ENCODE assay signal across 9 cellular contexts in the genomic region with DNA sequence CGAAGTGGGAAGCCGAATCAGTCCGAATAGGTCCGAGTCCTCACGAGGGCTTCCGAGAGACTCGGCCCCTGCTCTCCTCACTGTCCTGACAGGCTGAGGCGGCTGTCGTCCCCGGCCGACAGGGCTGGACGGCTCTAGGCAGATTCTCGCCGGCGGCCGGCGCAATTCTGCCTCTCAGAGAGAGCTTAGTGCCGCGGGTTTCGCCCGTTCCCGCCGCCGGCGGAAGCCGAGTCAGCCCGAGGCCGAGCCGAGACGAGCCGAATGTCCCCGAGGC. TPM values are rescaled to one million over a fixed set of nuclear protein-coding genes. Genes with fewer than 3 reads are reported as not detected.
DNase-seq lines count a peak whose midpoint lies in the region; ATAC-seq and TF ChIP-seq lines count a peak whose summit lies in the region.
"Had no signal": no experiment of that assay in that cellular context is flagged by ENCODE, and none has a peak within 500 bp of the region (broad histone marks: within the 10 kb centered on the region; RNA-seq: fewer than 3 reads in every experiment).

No MANE protein-coding gene starts in this region.

- peak overlapping the region; percentile 98 for H3K27ac Mint-ChIP-seq in dendritic cell treated with granulocyte-macrophage colony-stimulating factor and Interleukin-4, amounts not matched to agents 40 ng/mL and 50 ng/mL, for 4 days
- peak overlapping the region; percentile 90 to 95 for H3K27ac Mint-ChIP-seq in natural killer cell

- DNase-seq in AG10803 (ENCODE audit: low read depth), result no peak
- no peak for DNase-seq in LNCaP clone FGC (ENCODE audit: low read depth)
- DNase-seq in natural killer cell, result no peak
- DNase-seq in HuH-7.5 (ENCODE audit: low spot score), result no peak
- DNase-seq in NCI-H1694 treated with DMSO at 0.1 percent for 48 hours (lab: John Stamatoyannopoulos, UW), result no peak

- peaks cover 36% of the 10 kb centered on the region for H3K36me3 Mint-ChIP-seq in dendritic cell treated with granulocyte-macrophage colony-stimulating factor and Interleukin-4, amounts not matched to agents 40 ng/mL and 50 ng/mL, for 4 days (ENCODE audit: low read depth)
- H3K36me3 Mint-ChIP-seq in natural killer cell, result no peaks in the 10 kb centered on the region

- no peak for ATAC-seq in natural killer cell
- no peak for ATAC-seq in HG02970 (IDR thresholded peaks at IDR 0.05; ENCODE audit: low FRiP score, unreplicated experiment)
- no peak for ATAC-seq in GM21737 (IDR thresholded peaks at IDR 0.05; ENCODE audit: unreplicated experiment)

- H3K4me3 Mint-ChIP-seq in dendritic cell treated with granulocyte-macrophage colony-stimulating factor and Interleukin-4, amounts not matched to agents 40 ng/mL and 50 ng/mL, for 4 days, result peak overlapping the region; percentile 76
- H3K4me3 Mint-ChIP-seq in natural killer cell, result peak overlapping the region; percentile 88

- no peaks in the 10 kb centered on the region for H3K9me3 Mint-ChIP-seq in dendritic cell treated with granulocyte-macrophage colony-stimulating factor and Interleukin-4, amounts not matched to agents 40 ng/mL and 50 ng/mL, for 4 days
- no peaks in the 10 kb centered on the region for H3K9me3 Mint-ChIP-seq in natural killer cell

- peaks cover 58% of the 10 kb centered on the region for H3K4me1 Mint-ChIP-seq in dendritic cell treated with granulocyte-macrophage colony-stimulating factor and Interleukin-4, amounts not matched to agents 40 ng/mL and 50 ng/mL, for 4 days (ENCODE audit: low read depth)
- peaks cover 18 to 41% of the 10 kb centered on the region in 2 donors for H3K4me1 Mint-ChIP-seq in natural killer cell

- intact Hi-C loops in dendritic cell treated with granulocyte-macrophage colony-stimulating factor and Interleukin-4, amounts not matched to agents 40 ng/mL and 50 ng/mL, for 4 days (cut with micrococcal nuclease), result loop anchor here (2.0 kb wide), 1 partner anchor 78 kb away; no protein-coding TSS in a partner anchor
- intact Hi-C loops in natural killer cell (cut with micrococcal nuclease), result no loop called here

- H3K4me3 ChIP-seq in AG10803 (ENCODE audit: low read length) (peak overlapping the region; percentile 80), LNCaP clone FGC (ENCODE audit: low read depth, low read length) (peak overlapping the region; percentile 88)

- H3K27me3 Mint-ChIP-seq in dendritic cell treated with granulocyte-macrophage colony-stimulating factor and Interleukin-4, amounts not matched to agents 40 ng/mL and 50 ng/mL, for 4 days, result no peaks in the 10 kb centered on the region
- H3K27me3 Mint-ChIP-seq in natural killer cell (ENCODE audit: low read depth in 2 of 2), result no peaks in the 10 kb centered on the region

- TF ChIP-seq CTCF in AG10803 (conservative IDR thresholded peaks at IDR 0.05; ENCODE audit: low read length) (no peak), LNCaP clone FGC (IDR thresholded peaks at IDR 0.05; ENCODE audit: control insufficient read depth, extremely low read depth, insufficient read depth) (no peak), natural killer cell (IDR thresholded peaks at IDR 0.05) (no peak)

RNA-seq across cellular contexts. Expression of gene DEAF1, which starts 0.2 kb away (rescaled TPM):
- total RNA-seq in natural killer cell, result 10 to 100 TPM; 25.9 to 26.9 (median 26.8) TPM

RNA-seq across cellular contexts. Expression of gene TMEM80, which starts 0.3 kb away (rescaled TPM):
- 10 to 100 TPM; 17.8 to 42.1 (median 33.0) TPM for total RNA-seq in natural killer cell

RNA-seq across cellular contexts. Expression of gene EPS8L2, which starts 10.8 kb away (rescaled TPM):
- total RNA-seq in natural killer cell, result 10 to 100 TPM in 1 of 3 donors, 1 to 10 TPM in 2; 6.9 to 10.9 (median 9.3) TPM

RNA-seq across cellular contexts. Expression of gene TALDO1, which starts 52.0 kb away (rescaled TPM):
- 10 to 100 TPM; 46.1 to 94.8 (median 55.4) TPM for total RNA-seq in natural killer cell

RNA-seq across cellular contexts. Expression of gene DRD4, which starts 58.2 kb away (rescaled TPM):
- 1 to 10 TPM in 1 of 3 donors, under 1 TPM in 2; 0.49 to 1.2 (median 0.61) TPM for total RNA-seq in natural killer cell
- total RNA-seq: RPMI7951 had no signal
